ENCODE assay signal across 10 cellular contexts in genomic region chr11:134578807-134579708, GRCh38.
A peak's percentile ranks its signal among the peaks of the same experiment; 100 is the strongest.
DNase-seq lines count a peak whose midpoint lies in the region; ATAC-seq and TF ChIP-seq lines count a peak whose summit lies in the region.
"Had no signal": no experiment of that assay in that cellular context is flagged by ENCODE, and none has a peak within 500 bp of the region (broad histone marks: within the 10 kb centered on the region; RNA-seq: fewer than 3 reads in every experiment).

No MANE protein-coding gene starts in this region.

- peak; percentile 22 for DNase-seq in Calu3
- DNase-seq in DMS79 treated with DMSO at 0.1 percent for 48 hours (lab: John Stamatoyannopoulos, UW), result peak; percentile 47
- DNase-seq in left kidney (ENCODE audit: low read depth, low spot score), result peak; percentile 12
- no peak for DNase-seq in NCI-H2081 treated with DMSO at 0.1 percent for 48 hours (lab: John Stamatoyannopoulos, UW)
- DNase-seq: mesenchymal stem cell had no signal

- no peak overlapping the region for H2AFZ ChIP-seq in OCI-LY3 (ENCODE audit: low read depth, low read length)

- H3K9me3 Mint-ChIP-seq in Calu3 (ENCODE audit: low read depth, unreplicated experiment), result peaks cover 3% of the 10 kb centered on the region

- no peaks in the 10 kb centered on the region for H3K79me2 ChIP-seq in OCI-LY3 (ENCODE audit: low read length)

- no peak overlapping the region for H3K4me3 ChIP-seq in OCI-LY3 (ENCODE audit: low read length)
- H3K4me3 ChIP-seq: upper lobe of left lung had no signal

- no peak for TF ChIP-seq CTCF in Calu3 (IDR thresholded peaks at IDR 0.05; ENCODE audit: unreplicated experiment)
- peak; percentile 32 for TF ChIP-seq CTCF in OCI-LY3 (IDR thresholded peaks at IDR 0.05; ENCODE audit: low read depth, low read length)

- no peaks in the 10 kb centered on the region for H3K4me1 Mint-ChIP-seq in Calu3 (ENCODE audit: low read depth, unreplicated experiment)

- intact Hi-C loops in Calu3 (cut with micrococcal nuclease; ENCODE audit: unreplicated experiment), result loop anchor here (10.0 kb wide), 1 partner anchor 314 kb away; no protein-coding TSS in a partner anchor

- BruUV-seq in Calu3 (replicated peaks; lab: Mats Ljungman, UMichigan), result no TSS peak

- H3K9ac ChIP-seq in OCI-LY3 (ENCODE audit: low read length), result no peak overlapping the region

- no peak overlapping the region for H3K4me3 Mint-ChIP-seq in Calu3 (ENCODE audit: low read depth, unreplicated experiment)
- H3K4me3 Mint-ChIP-seq: IgD-negative memory B cell had no signal

- peaks cover 32% of the 10 kb centered on the region for H3K27me3 ChIP-seq in OCI-LY3 (ENCODE audit: low read depth, low read length)
- H3K27me3 ChIP-seq: upper lobe of left lung had no signal

- H3K27me3 Mint-ChIP-seq in Calu3 (ENCODE audit: unreplicated experiment), result no peaks in the 10 kb centered on the region

- no peak overlapping the region for H3K27ac Mint-ChIP-seq in Calu3 (ENCODE audit: unreplicated experiment)
- H3K27ac Mint-ChIP-seq: IgD-negative memory B cell had no signal

- no peaks in the 10 kb centered on the region for H3K36me3 Mint-ChIP-seq in Calu3 (ENCODE audit: insufficient read depth, unreplicated experiment)

- ATAC-seq in GM21381 (IDR thresholded peaks at IDR 0.05; ENCODE audit: unreplicated experiment) (no peak), HG03108 (IDR thresholded peaks at IDR 0.05; ENCODE audit: unreplicated experiment) (no peak)

- peaks cover 4% of the 10 kb centered on the region; the same call in 1 of the 2 replicates for H4K20me1 ChIP-seq in OCI-LY3 (ENCODE audit: insufficient read depth, low read length)

- no peaks in the 10 kb centered on the region for H3K36me3 ChIP-seq in OCI-LY3 (replicated peaks; ENCODE audit: low read depth, low read length)
- H3K36me3 ChIP-seq: upper lobe of left lung had no signal

- H3K4me1 ChIP-seq in OCI-LY3 (ENCODE audit: low read length), result peaks cover 17% of the 10 kb centered on the region

- H3K27ac ChIP-seq in OCI-LY3 (ENCODE audit: low read length), result no peak overlapping the region
- H3K27ac ChIP-seq: upper lobe of left lung had no signal

- H3K4me2 ChIP-seq in OCI-LY3 (ENCODE audit: low read length), result no peak overlapping the region

- no peaks in the 10 kb centered on the region for H3K9me3 ChIP-seq in OCI-LY3 (ENCODE audit: insufficient read depth, low read length)
- H3K9me3 ChIP-seq: upper lobe of left lung had no signal

- CTCF ChIA-PET in Calu3 (lab: Charles Lee), result interaction anchor here (1.5 kb wide), 1 partner anchor 317 kb away, joined by 3 read pairs; no protein-coding TSS in a partner anchor
